16 cellular contexts compared by ENCODE assay signal in genomic region chr15:62928996-62929350, GRCh38.
DNase-seq lines count a peak whose midpoint lies in the region; ATAC-seq, FAIRE-seq and TF ChIP-seq lines count a peak whose summit lies in the region.
"Had no signal": no experiment of that assay in that cellular context is flagged by ENCODE, and none has a peak within 500 bp of the region (broad histone marks: within the 10 kb centered on the region; RNA-seq: fewer than 3 reads in every experiment).

No MANE protein-coding gene starts in this region.

- H3K36me3 ChIP-seq in neuronal stem cell (replicated peaks in 1 of 2; ENCODE audit: control insufficient read depth in 2 of 2, insufficient read depth in 2 of 2, low read length in 2 of 2), result no peaks in the 10 kb centered on the region
- H3K36me3 ChIP-seq: heart left ventricle, Peyer's patch, uterus had no signal

- no peak overlapping the region for H3K4me3 Mint-ChIP-seq in osteocyte (ENCODE audit: unreplicated experiment)
- H3K4me3 Mint-ChIP-seq: activated T-cell treated with anti-CD3 and anti-CD28 coated beads, Interleukin-2, amount 50 U/mL, for 24 hours; brain; IgD-negative memory B cell had no signal

- no peak overlapping the region for H3K23ac ChIP-seq in neuronal stem cell (ENCODE audit: low read depth, low read length, poor library complexity)

- no peak overlapping the region for H3K4ac ChIP-seq in neuronal stem cell (ENCODE audit: low read length)

- H3K27ac Mint-ChIP-seq in osteocyte (ENCODE audit: unreplicated experiment), result peak overlapping the region; percentile 85
- H3K27ac Mint-ChIP-seq: activated T-cell treated with anti-CD3 and anti-CD28 coated beads, Interleukin-2, amount 50 U/mL, for 24 hours; brain; IgD-negative memory B cell had no signal

- H4K91ac ChIP-seq in neuronal stem cell (ENCODE audit: low read depth, low read length, poor library complexity), result no peak overlapping the region

- no peak overlapping the region for H4K8ac ChIP-seq in neuronal stem cell (ENCODE audit: low read depth, low read length)

- H3K4me1 Mint-ChIP-seq in osteocyte (ENCODE audit: unreplicated experiment), result peaks cover 56% of the 10 kb centered on the region

- H3K79me1 ChIP-seq in neuronal stem cell (ENCODE audit: low read depth, low read length), result no peaks in the 10 kb centered on the region

- no peaks in the 10 kb centered on the region for H3K27me3 ChIP-seq in neuronal stem cell (ENCODE audit: control insufficient read depth in 3 of 3, insufficient read depth in 3 of 3, low read depth in 1 of 3, low read length in 3 of 3)
- H3K27me3 ChIP-seq: heart left ventricle, Peyer's patch, uterus had no signal

- H3K9me3 Mint-ChIP-seq in osteocyte (ENCODE audit: unreplicated experiment), result no peaks in the 10 kb centered on the region
- H3K9me3 Mint-ChIP-seq: activated T-cell treated with anti-CD3 and anti-CD28 coated beads, Interleukin-2, amount 50 U/mL, for 24 hours; IgD-negative memory B cell had no signal

- no peak for FAIRE-seq in RCC 7860 (lab: Jason Lieb, UNC)

- H3K27me3 Mint-ChIP-seq in osteocyte (ENCODE audit: unreplicated experiment), result no peaks in the 10 kb centered on the region

- no peak overlapping the region for H3K14ac ChIP-seq in neuronal stem cell (ENCODE audit: low read length)

- no peaks in the 10 kb centered on the region for H3K9me3 ChIP-seq in neuronal stem cell (replicated peaks in 1 of 2; ENCODE audit: control insufficient read depth in 2 of 2, insufficient read depth in 1 of 2, low read depth in 1 of 2, low read length in 2 of 2)
- H3K9me3 ChIP-seq: heart left ventricle, mucosa of descending colon, Peyer's patch, uterus had no signal

- no peak overlapping the region for H2BK15ac ChIP-seq in neuronal stem cell (ENCODE audit: low read length)

- DNase-seq in Daoy (ENCODE audit: low read depth), result peak; percentile 91
- DNase-seq in RCC 7860 (ENCODE audit: low spot score), result peak; percentile 83
- DNase-seq in osteocyte (ENCODE audit: extremely low spot score, unreplicated experiment), result no peak
- DNase-seq in neuronal stem cell (ENCODE audit: low spot score), result no peak
- DNase-seq in NCI-H187 treated with DMSO at 0.1 percent for 48 hours (lab: John Stamatoyannopoulos, UW), result no peak
- DNase-seq in DMS 273 (lab: John Stamatoyannopoulos, UW; ENCODE audit: unreplicated experiment), result no peak
- DNase-seq: activated T-cell treated with anti-CD3 and anti-CD28 coated beads, Interleukin-2, amount 50 U/mL, for 24 hours; mucosa of descending colon; Peyer's patch; uterus had no signal

- no peak overlapping the region for H2AFZ ChIP-seq in neuronal stem cell (ENCODE audit: low read length)

- H3K36me3 Mint-ChIP-seq in osteocyte (ENCODE audit: unreplicated experiment), result no peaks in the 10 kb centered on the region
- H3K36me3 Mint-ChIP-seq: brain, IgD-negative memory B cell had no signal

- H3K4me1 ChIP-seq in neuronal stem cell (ENCODE audit: control insufficient read depth in 2 of 2, insufficient read depth in 1 of 2, low read depth in 1 of 2, low read length in 2 of 2), result peaks cover 0 to 2% of the 10 kb centered on the region in 2 donors
- H3K4me1 ChIP-seq: Peyer's patch, uterus had no signal

- H3K18ac ChIP-seq in neuronal stem cell (ENCODE audit: low read length), result no peak overlapping the region

- H2BK12ac ChIP-seq in neuronal stem cell (ENCODE audit: low read length), result no peak overlapping the region

- ATAC-seq in esophagus mucosa, result peak; percentile 66
- ATAC-seq in HG03460 (IDR thresholded peaks at IDR 0.05; ENCODE audit: unreplicated experiment), result no peak
- ATAC-seq: mucosa of descending colon, sciatic nerve had no signal

- TF ChIP-seq CTCF in osteocyte (IDR thresholded peaks at IDR 0.05), result no peak

- no peak overlapping the region for H2AK5ac ChIP-seq in neuronal stem cell (ENCODE audit: low read depth, low read length)

- no peak overlapping the region for H3K4me2 ChIP-seq in neuronal stem cell (ENCODE audit: insufficient read depth, low read length, poor library complexity, severe bottlenecking)

- no peak overlapping the region for H2BK120ac ChIP-seq in neuronal stem cell (ENCODE audit: low read depth, low read length)

- no peak overlapping the region for H2BK5ac ChIP-seq in neuronal stem cell (ENCODE audit: low read length)

- no peak overlapping the region for H3K4me3 ChIP-seq in neuronal stem cell (ENCODE audit: low read length in 2 of 2)
- H3K4me3 ChIP-seq: heart left ventricle, mucosa of descending colon, Peyer's patch, uterus had no signal

- H3K9ac ChIP-seq in neuronal stem cell (ENCODE audit: low read depth, low read length, poor library complexity), result no peak overlapping the region

- H3K27ac ChIP-seq in neuronal stem cell (replicated peaks; ENCODE audit: low read length), result no peak overlapping the region
- H3K27ac ChIP-seq: Peyer's patch, uterus had no signal

Comparison
In these comparisons a context has a peak if more than half of its experiments do, and no peak if none do; other contexts are left out.
1. DNase-seq: peak in Daoy (single experiment) and RCC 7860 (single experiment); none in osteocyte (single experiment), neuronal stem cell (single experiment), NCI-H187 treated with DMSO at 0.1 percent for 48 hours (single experiment) and DMS 273 (single experiment).